Comparison of ENCODE assay signal across 8 cellular contexts in genomic region chr16:89696598-89697128, GRCh38. TPM values are rescaled to one million over a fixed set of nuclear protein-coding genes. Genes with fewer than 3 reads are reported as not detected.
DNase-seq lines count a peak whose midpoint lies in the region; ATAC-seq and TF ChIP-seq lines count a peak whose summit lies in the region.
"Had no signal": no experiment of that assay in that cellular context is flagged by ENCODE, and none has a peak within 500 bp of the region (broad histone marks: within the 10 kb centered on the region; RNA-seq: fewer than 3 reads in every experiment).

No MANE protein-coding gene starts in this region.

- H3K4me1 ChIP-seq in osteoblast (ENCODE audit: insufficient read depth, low read length), result peaks cover 9% of the 10 kb centered on the region

- H3K4me2 ChIP-seq in osteoblast (ENCODE audit: insufficient read depth, low read length), result no peak overlapping the region

- no peak overlapping the region for H3K27ac Mint-ChIP-seq in activated CD8-positive, alpha-beta memory T cell treated with anti-CD3 and anti-CD28 coated beads, Interleukin-2, amount 10 ng/mL, durations not matched to agents 7 days and 5 days
- H3K27ac Mint-ChIP-seq in activated naive CD4-positive, alpha-beta T cell treated with anti-CD3 and anti-CD28 coated beads for 36 hours, result no peak overlapping the region
- H3K27ac Mint-ChIP-seq: mesothelial cell of epicardium had no signal

- no peaks in the 10 kb centered on the region for H3K9me3 Mint-ChIP-seq in activated CD8-positive, alpha-beta memory T cell treated with anti-CD3 and anti-CD28 coated beads, Interleukin-2, amount 10 ng/mL, durations not matched to agents 7 days and 5 days (ENCODE audit: low read depth)
- no peaks in the 10 kb centered on the region for H3K9me3 Mint-ChIP-seq in activated naive CD4-positive, alpha-beta T cell treated with anti-CD3 and anti-CD28 coated beads for 36 hours
- H3K9me3 Mint-ChIP-seq: mesothelial cell of epicardium had no signal

- H3K4me1 Mint-ChIP-seq in activated CD8-positive, alpha-beta memory T cell treated with anti-CD3 and anti-CD28 coated beads, Interleukin-2, amount 10 ng/mL, durations not matched to agents 7 days and 5 days, result peaks cover 26% of the 10 kb centered on the region
- H3K4me1 Mint-ChIP-seq in activated naive CD4-positive, alpha-beta T cell treated with anti-CD3 and anti-CD28 coated beads for 36 hours (ENCODE audit: low read depth), result peaks cover 12% of the 10 kb centered on the region

- peaks cover 6% of the 10 kb centered on the region for H3K36me3 Mint-ChIP-seq in activated CD8-positive, alpha-beta memory T cell treated with anti-CD3 and anti-CD28 coated beads, Interleukin-2, amount 10 ng/mL, durations not matched to agents 7 days and 5 days
- H3K36me3 Mint-ChIP-seq in activated naive CD4-positive, alpha-beta T cell treated with anti-CD3 and anti-CD28 coated beads for 36 hours (ENCODE audit: low read depth), result peaks cover 8% of the 10 kb centered on the region

- peaks cover 3% of the 10 kb centered on the region for H3K79me2 ChIP-seq in osteoblast (ENCODE audit: insufficient read depth, low read length)

- no peak overlapping the region for H3K4me3 Mint-ChIP-seq in activated CD8-positive, alpha-beta memory T cell treated with anti-CD3 and anti-CD28 coated beads, Interleukin-2, amount 10 ng/mL, durations not matched to agents 7 days and 5 days
- no peak overlapping the region for H3K4me3 Mint-ChIP-seq in activated naive CD4-positive, alpha-beta T cell treated with anti-CD3 and anti-CD28 coated beads for 36 hours
- H3K4me3 Mint-ChIP-seq: mesothelial cell of epicardium had no signal

- H4K20me1 ChIP-seq in osteoblast (ENCODE audit: insufficient read depth, low read length), result peaks cover 18% of the 10 kb centered on the region

- H3K9me3 ChIP-seq in WERI-Rb-1 (ENCODE audit: severe bottlenecking), result no peaks in the 10 kb centered on the region
- no peaks in the 10 kb centered on the region for H3K9me3 ChIP-seq in osteoblast (ENCODE audit: low read depth, low read length)

- no peak overlapping the region for H2AFZ ChIP-seq in osteoblast (ENCODE audit: low read length)

- CTCF ChIA-PET in activated CD8-positive, alpha-beta memory T cell treated with anti-CD3 and anti-CD28 coated beads, Interleukin-2, amount 10 ng/mL, durations not matched to agents 7 days and 5 days (lab: Charles Lee), result interaction anchor here (0.6 to 7.0 kb wide), 7 partner anchors 9 to 333 kb away, joined by 3 to 93 read pairs (median 3); partner anchors contain the start of gene CDK10
- CTCF ChIA-PET in activated naive CD4-positive, alpha-beta T cell treated with anti-CD3 and anti-CD28 coated beads for 36 hours (lab: Charles Lee), result interaction anchor here (1.3 to 1.7 kb wide), 2 partner anchors 9 to 10 kb away, joined by 4 to 6 read pairs; no protein-coding TSS in a partner anchor

- H3K27me3 ChIP-seq in WERI-Rb-1 (ENCODE audit: insufficient read depth, low read depth, severe bottlenecking) (no peaks in the 10 kb centered on the region), osteoblast (ENCODE audit: insufficient read depth, low read length) (no peaks in the 10 kb centered on the region)

- H3K27me3 Mint-ChIP-seq in activated CD8-positive, alpha-beta memory T cell treated with anti-CD3 and anti-CD28 coated beads, Interleukin-2, amount 10 ng/mL, durations not matched to agents 7 days and 5 days, result no peaks in the 10 kb centered on the region
- no peaks in the 10 kb centered on the region for H3K27me3 Mint-ChIP-seq in activated naive CD4-positive, alpha-beta T cell treated with anti-CD3 and anti-CD28 coated beads for 36 hours (ENCODE audit: low read depth)

- no peak for ATAC-seq in activated CD8-positive, alpha-beta memory T cell treated with anti-CD3 and anti-CD28 coated beads, Interleukin-2, amount 10 ng/mL, durations not matched to agents 7 days and 5 days

- H3K27ac ChIP-seq in WERI-Rb-1, result peak overlapping the region; percentile 23; the same call in 1 of the 2 replicates
- no peak overlapping the region for H3K27ac ChIP-seq in osteoblast (ENCODE audit: low read depth, low read length)
- H3K27ac ChIP-seq: skin epidermis had no signal

- H3K36me3 ChIP-seq in WERI-Rb-1 (no peaks in the 10 kb centered on the region; the same call in 1 of the 2 replicates), osteoblast (ENCODE audit: insufficient read depth, low read length) (peaks cover 22% of the 10 kb centered on the region)

- no peak for TF ChIP-seq CTCF in WERI-Rb-1 (IDR thresholded peaks at IDR 0.05; ENCODE audit: low read depth, low read length)
- TF ChIP-seq CTCF in osteoblast (IDR thresholded peaks at IDR 0.05; ENCODE audit: extremely low read depth, low read depth, low read length), result no peak

- H3K4me3 ChIP-seq in WERI-Rb-1 (ENCODE audit: low read depth, low read length), result no peak overlapping the region
- no peak overlapping the region for H3K4me3 ChIP-seq in osteoblast (ENCODE audit: insufficient read depth, low read length)
- H3K4me3 ChIP-seq: skin epidermis had no signal

- peak; percentile 83 for DNase-seq in activated CD8-positive, alpha-beta memory T cell treated with anti-CD3 and anti-CD28 coated beads, Interleukin-2, amount 10 ng/mL, durations not matched to agents 7 days and 5 days
- DNase-seq in activated CD8-positive, alpha-beta memory T cell treated with anti-CD3 and anti-CD28 coated beads for 24 hours, result no peak
- DNase-seq in WERI-Rb-1, result no peak
- peak; percentile 80 for DNase-seq in osteoblast (ENCODE audit: insufficient read length, low spot score, missing footprints)
- DNase-seq in NCI-H82 treated with DMSO at 0.1 percent for 48 hours (lab: John Stamatoyannopoulos, UW; ENCODE audit: unreplicated experiment), result no peak
- DNase-seq in activated naive CD4-positive, alpha-beta T cell treated with anti-CD3 and anti-CD28 coated beads for 36 hours, result no peak

- intact Hi-C loops in activated naive CD4-positive, alpha-beta T cell treated with anti-CD3 and anti-CD28 coated beads for 36 hours (cut with micrococcal nuclease), result no loop called here

RNA-seq across cellular contexts. Expression of gene SPATA2L, which starts 4.8 kb away (rescaled TPM):
- total RNA-seq in activated CD8-positive, alpha-beta memory T cell treated with anti-CD3 and anti-CD28 coated beads, Interleukin-2, amount 10 ng/mL, durations not matched to agents 7 days and 5 days, result 1 to 10 TPM; 5.8 to 7.4 TPM
- 12.1 and 14.8 TPM in 2 replicates for total RNA-seq in osteoblast
- 1 to 10 TPM in 1 of 2 experiments, under 1 TPM in 1; 0.93 to 1.2 TPM for total RNA-seq in activated naive CD4-positive, alpha-beta T cell treated with anti-CD3 and anti-CD28 coated beads for 36 hours

RNA-seq across cellular contexts. Expression of gene CDK10, which starts 10.2 kb away (rescaled TPM):
- total RNA-seq in activated CD8-positive, alpha-beta memory T cell treated with anti-CD3 and anti-CD28 coated beads, Interleukin-2, amount 10 ng/mL, durations not matched to agents 7 days and 5 days, result 10 to 100 TPM; 80.5 to 94.2 TPM
- 24.8 and 37.6 TPM in 2 replicates for total RNA-seq in osteoblast
- 100 to 1,000 TPM; 128 to 158 TPM for total RNA-seq in activated naive CD4-positive, alpha-beta T cell treated with anti-CD3 and anti-CD28 coated beads for 36 hours

RNA-seq across cellular contexts. Expression of gene VPS9D1, which starts 24.0 kb away (rescaled TPM):
- total RNA-seq in activated CD8-positive, alpha-beta memory T cell treated with anti-CD3 and anti-CD28 coated beads, Interleukin-2, amount 10 ng/mL, durations not matched to agents 7 days and 5 days, result 1 to 10 TPM; 3.6 to 4.6 TPM
- total RNA-seq in osteoblast, result 13.3 and 14.5 TPM in 2 replicates
- 1 to 10 TPM in 1 of 2 experiments, under 1 TPM in 1; 0.91 to 1.4 TPM for total RNA-seq in activated naive CD4-positive, alpha-beta T cell treated with anti-CD3 and anti-CD28 coated beads for 36 hours

RNA-seq across cellular contexts. Expression of gene ZNF276, which starts 24.7 kb away (rescaled TPM):
- 10 to 100 TPM; 38.0 to 58.1 TPM for total RNA-seq in activated CD8-positive, alpha-beta memory T cell treated with anti-CD3 and anti-CD28 coated beads, Interleukin-2, amount 10 ng/mL, durations not matched to agents 7 days and 5 days
- total RNA-seq in osteoblast, result 11.5 and 12.3 TPM in 2 replicates
- total RNA-seq in activated naive CD4-positive, alpha-beta T cell treated with anti-CD3 and anti-CD28 coated beads for 36 hours, result 10 to 100 TPM; 19.8 to 25.3 TPM

RNA-seq across cellular contexts. Expression of gene SPATA33, which starts 39.0 kb away (rescaled TPM):
- total RNA-seq in activated CD8-positive, alpha-beta memory T cell treated with anti-CD3 and anti-CD28 coated beads, Interleukin-2, amount 10 ng/mL, durations not matched to agents 7 days and 5 days, result 10 to 100 TPM; 14.5 to 17.4 TPM
- 3.2 and 3.3 TPM in 2 replicates for total RNA-seq in osteoblast
- total RNA-seq in activated naive CD4-positive, alpha-beta T cell treated with anti-CD3 and anti-CD28 coated beads for 36 hours, result 1 to 10 TPM; 6.5 to 7.0 TPM

Comparison
In these comparisons a context has a peak if more than half of its experiments do, and no peak if none do; other contexts are left out.
1. DNase-seq: peak in activated CD8-positive, alpha-beta memory T cell treated with anti-CD3 and anti-CD28 coated beads, Interleukin-2, amount 10 ng/mL, durations not matched to agents 7 days and 5 days (single experiment) and osteoblast (single experiment); none in activated CD8-positive, alpha-beta memory T cell treated with anti-CD3 and anti-CD28 coated beads for 24 hours (single experiment), WERI-Rb-1 (single experiment), NCI-H82 treated with DMSO at 0.1 percent for 48 hours (single experiment) and activated naive CD4-positive, alpha-beta T cell treated with anti-CD3 and anti-CD28 coated beads for 36 hours (single experiment).